8 cellular contexts compared by ENCODE assay signal in the genomic region with DNA sequence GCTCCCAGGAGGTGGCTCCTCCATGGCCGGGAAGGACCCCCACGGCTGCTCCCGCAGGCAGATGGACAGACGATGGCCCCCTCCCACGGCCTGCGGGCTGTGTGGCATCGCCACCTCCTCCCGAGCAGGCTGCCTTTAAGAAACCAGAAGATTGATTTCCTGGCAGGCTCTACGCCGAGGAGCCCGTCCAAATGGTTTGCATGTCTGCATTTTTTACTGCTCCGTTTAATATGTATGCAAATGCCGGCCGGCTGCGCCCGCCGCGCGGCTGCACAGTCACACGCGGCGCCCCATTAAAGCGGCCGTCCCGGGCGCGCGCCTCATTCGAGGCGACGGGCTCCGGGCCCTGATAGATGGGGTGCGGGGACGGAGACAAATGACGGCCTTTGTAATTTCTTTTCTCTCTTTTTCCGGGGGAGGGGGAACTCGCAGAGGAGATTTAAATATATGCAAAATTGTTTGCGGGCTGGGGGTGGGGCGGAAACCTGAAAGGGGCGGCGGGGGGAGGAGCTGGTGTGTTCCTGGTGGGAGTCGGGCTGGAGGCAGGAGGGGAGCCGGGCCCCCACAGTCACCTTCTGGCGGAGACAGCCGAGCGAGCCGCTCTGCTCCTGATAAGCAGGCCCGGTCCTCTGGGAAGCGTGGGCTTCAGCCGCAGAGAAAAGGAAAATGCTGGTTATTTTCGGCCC.
DNase-seq lines count a peak whose midpoint lies in the region; TF ChIP-seq lines count a peak whose summit lies in the region.

No MANE protein-coding gene starts in this region.

- in situ Hi-C loops in brain microvascular endothelial cell (cut with HindIII; ENCODE audit: low pct_ligation_motif_present, low sequenced_read_pairs), result loop anchor here (25.0 kb wide), 2 partner anchors 174 to 276 kb away; a partner anchor contains a TSS

- peak; percentile 51 for DNase-seq in AG20443 (ENCODE audit: low spot score)
- peak; percentile 71 for DNase-seq in NCI-H69 (lab: John Stamatoyannopoulos, UW)
- DNase-seq in brain microvascular endothelial cell, result no peak
- DNase-seq in stimulated activated naive CD4-positive, alpha-beta T cell treated with Interleukin-2 at 50 U/mL for 16 hours (lab: John Stamatoyannopoulos, UW), result peak; percentile 25
- DNase-seq in NCI-H2227 (lab: John Stamatoyannopoulos, UW; ENCODE audit: unreplicated experiment), result no peak
- DNase-seq in NCI-H2081 treated with DMSO at 0.1 percent for 48 hours (lab: John Stamatoyannopoulos, UW), result no peak
- no peak for DNase-seq in ureter (ENCODE audit: low spot score)

- H3K27me3 ChIP-seq in brain microvascular endothelial cell (replicated peaks) (no peaks in the 10 kb centered on the region), layer of hippocampus (ENCODE audit: control insufficient read depth, insufficient read depth, low read length) (no peaks in the 10 kb centered on the region)

- H3K36me3 ChIP-seq in brain microvascular endothelial cell (replicated peaks), result no peaks in the 10 kb centered on the region

- H3K27ac ChIP-seq in brain microvascular endothelial cell (no peak overlapping the region), layer of hippocampus (ENCODE audit: low read depth, low read length) (peak overlapping the region; percentile 79)

- TF ChIP-seq CTCF in brain microvascular endothelial cell (IDR thresholded peaks at IDR 0.05; ENCODE audit: low read depth, low read length, missing control alignments), result no peak

- peak overlapping the region; percentile 22 for H3K4me3 ChIP-seq in brain microvascular endothelial cell (ENCODE audit: low read depth, low read length)

Comparison
In these comparisons a context has a peak if more than half of its experiments do, and no peak if none do; other contexts are left out.
1. DNase-seq: peak in AG20443 (single experiment), NCI-H69 (single experiment) and stimulated activated naive CD4-positive, alpha-beta T cell treated with Interleukin-2 at 50 U/mL for 16 hours (single experiment); none in brain microvascular endothelial cell (single experiment), NCI-H2227 (single experiment), NCI-H2081 treated with DMSO at 0.1 percent for 48 hours (single experiment) and ureter (single experiment).